In the genomic region with DNA sequence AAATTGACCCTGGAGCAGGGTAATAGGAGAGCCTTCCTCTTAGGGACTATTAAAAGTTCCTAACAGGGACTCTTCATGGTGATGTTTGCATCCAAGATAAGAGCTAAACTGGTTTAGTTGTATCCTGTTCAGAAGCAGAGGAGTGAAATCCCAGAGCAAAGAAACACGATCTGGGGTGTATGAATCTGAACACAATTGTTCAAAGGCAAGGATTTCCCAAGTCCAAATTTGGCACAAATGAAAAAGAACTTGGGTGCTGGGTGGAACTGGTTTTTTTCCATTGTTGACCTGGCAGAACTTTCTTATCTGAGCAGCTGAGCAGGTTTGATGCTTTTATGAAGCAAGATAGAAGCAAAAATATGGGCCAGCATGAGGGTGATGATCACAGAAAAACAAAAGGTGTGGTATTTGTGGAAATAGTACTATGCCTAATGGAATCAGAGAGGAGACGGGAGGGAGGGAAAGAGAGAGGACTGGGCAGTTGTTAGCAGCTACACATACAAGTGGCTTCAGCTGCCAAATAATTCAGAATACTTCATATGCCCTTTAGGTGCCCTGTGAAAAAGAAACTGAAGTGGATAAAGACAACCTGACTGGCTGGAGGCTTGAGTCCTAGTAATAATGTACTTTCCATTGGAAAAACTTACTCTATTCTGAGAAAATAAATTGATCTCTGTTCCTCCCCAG, we compare ENCODE assay signal across 8 cellular contexts. TPM values are rescaled to one million over a fixed set of nuclear protein-coding genes. Genes with fewer than 3 reads are reported as not detected.
DNase-seq lines count a peak whose midpoint lies in the region; ATAC-seq and TF ChIP-seq lines count a peak whose summit lies in the region.

No MANE protein-coding gene starts in this region.

- peak overlapping the region; percentile 74 for H2AK5ac ChIP-seq in mesenchymal stem cell (ENCODE audit: low read length, severe bottlenecking)

- TF ChIP-seq CTCF in brain microvascular endothelial cell (IDR thresholded peaks at IDR 0.05; ENCODE audit: low read depth, low read length, missing control alignments) = no peak

- 46% methylated on average over 2 of the region's 2 CpGs for WGBS in mesenchymal stem cell

- H3K79me1 ChIP-seq in mesenchymal stem cell (replicated peaks; ENCODE audit: low read length, poor library complexity, severe bottlenecking) = peaks cover 31% of the 10 kb centered on the region

- H4K8ac ChIP-seq in mesenchymal stem cell (ENCODE audit: low read length) = peak overlapping the region; percentile 9

- H2BK5ac ChIP-seq in mesenchymal stem cell (ENCODE audit: low read depth, low read length, poor library complexity, severe bottlenecking) = peak overlapping the region; percentile 83

- H3K27ac ChIP-seq in brain microvascular endothelial cell (peak overlapping the region; percentile 83), mesenchymal stem cell (ENCODE audit: low read length, poor library complexity, severe bottlenecking) (peak overlapping the region; percentile 97)

- H2AFZ ChIP-seq in mesenchymal stem cell (ENCODE audit: low read depth, low read length) = no peak overlapping the region

- H3K14ac ChIP-seq in mesenchymal stem cell (ENCODE audit: low read length in 2 of 2) = no peak overlapping the region

- H3K18ac ChIP-seq in mesenchymal stem cell (ENCODE audit: low read depth in 1 of 2, low read length in 2 of 2) = peak overlapping the region; percentile 61 to 64

- H3K4me1 ChIP-seq in mesenchymal stem cell (ENCODE audit: control insufficient read depth, insufficient read depth, low read depth, low read length) = peaks cover 8% of the 10 kb centered on the region

- peak overlapping the region; percentile 73 for H3K9ac ChIP-seq in mesenchymal stem cell (ENCODE audit: low read length)

- peak overlapping the region; percentile 89 for H2BK120ac ChIP-seq in mesenchymal stem cell (ENCODE audit: low read depth, low read length)

- H3K27me3 ChIP-seq in brain microvascular endothelial cell (replicated peaks) = no peaks in the 10 kb centered on the region
- no peaks in the 10 kb centered on the region for H3K27me3 ChIP-seq in mesenchymal stem cell (ENCODE audit: control insufficient read depth in 1 of 2, insufficient read depth in 1 of 2, low read length in 2 of 2)

- DNase-seq in brain microvascular endothelial cell = no peak
- no peak for DNase-seq in mesenchymal stem cell
- no peak for DNase-seq in EL
- DNase-seq in AG20443 (ENCODE audit: low spot score) = no peak
- DNase-seq in effector CD8-positive, alpha-beta T cell (lab: John Stamatoyannopoulos, UW) = no peak

- no peaks in the 10 kb centered on the region for H3K36me3 ChIP-seq in brain microvascular endothelial cell (replicated peaks)
- peaks cover 7 to 8% of the 10 kb centered on the region in 2 experiments for H3K36me3 ChIP-seq in mesenchymal stem cell (ENCODE audit: control insufficient read depth in 1 of 2, insufficient read depth in 2 of 2, low read depth in 1 of 2, low read length in 2 of 2)

- no peak overlapping the region for H3K23ac ChIP-seq in mesenchymal stem cell (ENCODE audit: low read length in 2 of 2)

- ATAC-seq in GM18519 (IDR thresholded peaks at IDR 0.05; ENCODE audit: low FRiP score, unreplicated experiment) (peak; percentile 1), HG03432 (IDR thresholded peaks at IDR 0.05; ENCODE audit: unreplicated experiment) (peak; percentile 8), HG02885 (IDR thresholded peaks at IDR 0.05; ENCODE audit: poor library complexity, unreplicated experiment) (no peak)

- H2BK15ac ChIP-seq in mesenchymal stem cell (ENCODE audit: low read depth, poor library complexity, severe bottlenecking) = peak overlapping the region; percentile 38

- H3K4me2 ChIP-seq in mesenchymal stem cell (ENCODE audit: low read length, poor library complexity, severe bottlenecking) = no peak overlapping the region

- H2BK12ac ChIP-seq in mesenchymal stem cell (ENCODE audit: low read length in 2 of 2) = peak overlapping the region; percentile 64 to 79

- H3K4ac ChIP-seq in mesenchymal stem cell (ENCODE audit: low read depth in 1 of 2, low read length in 2 of 2) = peak overlapping the region in 1 of 2 experiments; percentile 33

- no peak overlapping the region for H3K4me3 ChIP-seq in brain microvascular endothelial cell (ENCODE audit: low read depth, low read length)
- H3K4me3 ChIP-seq in mesenchymal stem cell (ENCODE audit: insufficient read depth in 1 of 2, low read depth in 1 of 2, low read length in 2 of 2) = peak overlapping the region in 1 of 2 experiments; percentile 35

- in situ Hi-C loops in brain microvascular endothelial cell (cut with HindIII; ENCODE audit: low pct_ligation_motif_present, low sequenced_read_pairs) = no loop called here

- no peaks in the 10 kb centered on the region for H3K9me3 ChIP-seq in mesenchymal stem cell (ENCODE audit: control insufficient read depth, low read length)

- no peak overlapping the region for H4K91ac ChIP-seq in mesenchymal stem cell (ENCODE audit: low read length)

RNA-seq across cellular contexts. Expression of a gene that starts 6.1 kb away (rescaled TPM):
- 5.6 TPM for polyA plus RNA-seq in mesenchymal stem cell (2013, experiment 1 of 2)
- 5.7 TPM for polyA plus RNA-seq in mesenchymal stem cell (2013, experiment 2 of 2)

RNA-seq across cellular contexts. Expression of a gene that starts 28.6 kb away (rescaled TPM):
- 1.9 TPM for polyA plus RNA-seq in mesenchymal stem cell (2013, experiment 1 of 2)
- 1.4 TPM for polyA plus RNA-seq in mesenchymal stem cell (2013, experiment 2 of 2)

RNA-seq across cellular contexts. Expression of a gene that starts 40.8 kb away (rescaled TPM):
- polyA plus RNA-seq in mesenchymal stem cell (2013, experiment 1 of 2) = 72.6 TPM
- 68.0 TPM for polyA plus RNA-seq in mesenchymal stem cell (2013, experiment 2 of 2)

RNA-seq across cellular contexts. Expression of a gene that starts 41.0 kb away (rescaled TPM):
- polyA plus RNA-seq in mesenchymal stem cell (2013, experiment 1 of 2) = 0.37 TPM
- 0.33 TPM for polyA plus RNA-seq in mesenchymal stem cell (2013, experiment 2 of 2)

RNA-seq across cellular contexts. Expression of a gene that starts 57.1 kb away (rescaled TPM):
- 255 TPM for polyA plus RNA-seq in mesenchymal stem cell (2013, experiment 1 of 2)
- polyA plus RNA-seq in mesenchymal stem cell (2013, experiment 2 of 2) = 254 TPM
